ENCODE assay signal across 8 cellular contexts in the genomic region with DNA sequence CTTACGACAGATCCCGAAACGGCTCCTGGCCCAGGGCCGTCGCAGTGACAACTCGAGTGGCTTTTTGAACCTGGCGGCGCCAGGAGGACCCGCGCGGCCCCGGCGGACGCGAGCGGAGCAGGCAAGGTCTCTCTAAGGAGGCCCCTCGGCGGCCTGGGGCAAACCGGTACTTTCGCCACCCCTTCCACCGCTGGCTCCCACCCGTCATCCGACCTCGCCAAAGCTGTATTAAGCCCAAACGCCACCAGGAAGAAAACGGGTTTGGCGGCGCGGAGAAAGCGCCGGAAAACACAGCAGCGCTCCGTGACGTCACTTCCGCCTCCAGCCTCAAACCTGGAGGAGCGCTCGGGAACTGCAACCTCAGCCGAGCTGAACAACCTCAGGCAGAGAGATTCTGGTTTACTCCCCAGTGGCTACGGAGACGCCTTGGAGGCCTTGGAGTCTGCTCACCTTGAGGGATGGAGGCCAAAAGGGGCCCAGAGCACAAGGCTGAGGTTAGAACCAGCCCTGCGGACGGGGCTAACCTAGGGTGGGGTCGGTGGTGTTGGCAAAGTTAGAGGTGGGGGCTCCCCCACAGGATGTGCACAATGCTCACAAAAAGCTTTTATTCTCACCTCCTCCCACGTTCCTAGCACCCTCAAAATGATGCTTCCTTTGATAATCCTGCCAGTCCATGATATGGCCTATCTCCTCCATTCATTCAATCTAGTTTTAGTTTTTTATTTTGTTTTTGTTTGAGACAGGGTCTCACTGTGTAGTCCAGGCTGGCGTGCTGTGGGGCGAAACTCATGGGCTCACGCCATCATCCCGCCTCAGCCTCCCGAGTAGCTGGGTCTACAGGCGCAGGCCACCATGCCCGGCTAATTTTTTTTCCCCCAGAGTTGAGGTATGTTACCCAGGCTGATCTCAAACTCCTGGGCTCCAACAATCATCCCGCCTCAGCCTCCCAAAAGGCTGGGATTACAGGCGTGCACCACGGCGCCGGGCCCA. TPM values are rescaled to one million over a fixed set of nuclear protein-coding genes. Genes with fewer than 3 reads are reported as not detected.
DNase-seq lines count a peak whose midpoint lies in the region; ATAC-seq and TF ChIP-seq lines count a peak whose summit lies in the region.

A gene (minus strand): TSS at position 295 of the 990 bp plus-strand sequence. CDS start 15,484 bp downstream, outside the sequence.

- ATAC-seq in HG02884 (IDR thresholded peaks at IDR 0.05; ENCODE audit: unreplicated experiment) = peak; percentile 84
- ATAC-seq in right cardiac atrium = peak; percentile 95 to 98

- intact Hi-C loops in right cardiac atrium (cut with DNase I) = no loop called here
- intact Hi-C loops in uterus (cut with DNase I; ENCODE audit: low total_unique reads) = no loop called here

- peak within 1 kb of the TSS; percentile 79 for H3K4me3 ChIP-seq in right cardiac atrium (ENCODE audit: low read length)
- H3K4me3 ChIP-seq in uterus = peak within 1 kb of the TSS; percentile 75 to 82

- H3K4me1 ChIP-seq in right cardiac atrium (ENCODE audit: control insufficient read depth, insufficient read depth, low read length) (no peaks in the 10 kb centered on the region), uterus (no peaks in the 10 kb centered on the region)

- peak within 1 kb of the TSS; percentile 95 for H3K4me3 Mint-ChIP-seq in T-helper 1 cell treated with Interleukin-12 subunit alpha and Interleukin-12 subunit beta and Interleukin-4 antibody, amounts not matched to agents 30 μg/mL and 1 μg/mL, for 36 hours

- H3K36me3 ChIP-seq in uterus = no peaks in the 10 kb centered on the region

- H3K27ac Mint-ChIP-seq in T-helper 1 cell treated with Interleukin-12 subunit alpha and Interleukin-12 subunit beta and Interleukin-4 antibody, amounts not matched to agents 30 μg/mL and 1 μg/mL, for 36 hours = peak within 1 kb of the TSS; percentile 97

- peaks cover 38% of the 10 kb centered on the region for H3K36me3 Mint-ChIP-seq in T-helper 1 cell treated with Interleukin-12 subunit alpha and Interleukin-12 subunit beta and Interleukin-4 antibody, amounts not matched to agents 30 μg/mL and 1 μg/mL, for 36 hours (ENCODE audit: low read depth)

- peak within 1 kb of the TSS; percentile 94 for H3K27ac ChIP-seq in right cardiac atrium (ENCODE audit: low read length)
- peak within 1 kb of the TSS; percentile 80 to 90 for H3K27ac ChIP-seq in uterus

- 14% methylated on average over 56 of the region's 56 CpGs for WGBS in right cardiac atrium

- peaks cover 15% of the 10 kb centered on the region for H3K4me1 Mint-ChIP-seq in T-helper 1 cell treated with Interleukin-12 subunit alpha and Interleukin-12 subunit beta and Interleukin-4 antibody, amounts not matched to agents 30 μg/mL and 1 μg/mL, for 36 hours (ENCODE audit: low read depth)

- H3K9me3 Mint-ChIP-seq in T-helper 1 cell treated with Interleukin-12 subunit alpha and Interleukin-12 subunit beta and Interleukin-4 antibody, amounts not matched to agents 30 μg/mL and 1 μg/mL, for 36 hours = peaks cover 14% of the 10 kb centered on the region

- H3K9me3 ChIP-seq in right cardiac atrium (ENCODE audit: control insufficient read depth, low read length) (no peaks in the 10 kb centered on the region), uterus (no peaks in the 10 kb centered on the region)

- peak in 1 of 2 donors; percentile 29 for TF ChIP-seq POLR2A in uterus (IDR thresholded peaks at IDR 0.05)

- DNase-seq in GM13976 (ENCODE audit: low spot score) = peak; percentile 95
- DNase-seq in NCI-H1694 (lab: John Stamatoyannopoulos, UW) = peak; percentile 65
- DNase-seq in amygdala (lab: John Stamatoyannopoulos, UW) = peak in 55 of 56 donors; percentile 12 to 87 (median 67)
- peak; percentile 91 to 96 (median 94) for DNase-seq in right cardiac atrium
- peak; percentile 74 for DNase-seq in pulmonary artery endothelial cell (ENCODE audit: low read depth, low spot score)
- peak; percentile 84 to 85 for DNase-seq in uterus

- in situ Hi-C loops in GM13976 (cut with MboI; ENCODE audit: low sequenced_read_pairs, unreplicated experiment) = no loop called here

- TF ChIP-seq CTCF in GM13976 (IDR thresholded peaks at IDR 0.05; ENCODE audit: borderline replicate concordance, control extremely low read depth, extremely low read depth, insufficient read depth, missing control alignments) (no peak), uterus (IDR thresholded peaks at IDR 0.05) (peak; percentile 65 to 82 (median 78))

- H3K27me3 ChIP-seq in right cardiac atrium (ENCODE audit: control insufficient read depth, insufficient read depth) (no peaks in the 10 kb centered on the region), uterus (no peaks in the 10 kb centered on the region)

- H3K27me3 Mint-ChIP-seq in T-helper 1 cell treated with Interleukin-12 subunit alpha and Interleukin-12 subunit beta and Interleukin-4 antibody, amounts not matched to agents 30 μg/mL and 1 μg/mL, for 36 hours (ENCODE audit: low read depth) = no peaks in the 10 kb centered on the region

RNA-seq across cellular contexts. Expression of the gene that starts here (rescaled TPM):
- 10 to 100 TPM in 3 of 4 donors, 1 to 10 TPM in 1; 9.4 to 12.9 (median 11.5) TPM for total RNA-seq in right cardiac atrium
- 10.5 TPM for polyA plus RNA-seq in right cardiac atrium
- total RNA-seq in pulmonary artery endothelial cell = 10.5 and 11.3 TPM in 2 replicates
- 10 to 100 TPM; 12.6 to 49.1 (median 35.4) TPM for total RNA-seq in uterus

Comparison
In these comparisons a context has a peak if more than half of its experiments do, and no peak if none do; other contexts are left out.
1. Peak in every context shown above with its lines: DNase-seq, ATAC-seq, H3K4me3 ChIP-seq and H3K27ac ChIP-seq.